Comparison of ENCODE assay signal across 1 cellular context in the genomic region with DNA sequence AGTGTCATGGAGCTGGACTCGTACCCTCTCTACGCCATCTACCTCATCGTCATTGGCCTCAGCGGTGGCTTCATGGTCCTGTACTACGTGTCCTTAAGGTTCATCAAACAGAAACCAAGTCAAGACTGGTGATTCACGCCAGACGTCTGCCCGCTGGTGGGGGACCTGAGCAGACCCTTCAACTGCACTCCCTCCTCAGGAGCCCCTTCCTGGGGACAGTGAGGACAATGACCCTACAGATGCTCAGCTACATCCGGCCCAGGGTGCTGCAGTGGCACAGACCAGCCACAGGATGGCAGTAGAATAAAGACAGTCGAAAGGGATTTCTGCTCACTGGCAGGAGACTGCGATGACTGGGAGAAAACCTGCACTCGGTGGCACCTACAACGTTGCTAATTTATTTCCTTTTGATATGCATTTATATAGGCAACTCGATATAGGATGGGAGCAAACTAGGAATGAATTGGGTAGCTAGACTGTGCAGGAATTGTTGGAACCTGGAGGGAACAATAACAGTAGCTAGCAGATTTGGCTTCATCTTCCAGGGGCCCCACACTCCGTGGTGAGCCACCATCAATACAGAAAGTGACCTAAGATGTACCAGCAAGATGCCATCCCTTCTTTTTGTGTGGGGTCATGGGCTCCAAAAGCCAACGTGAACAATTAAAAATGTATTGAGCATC.
TF ChIP-seq lines count a peak whose summit lies in the region.

No MANE protein-coding gene starts in this region.

TF ChIP-seq in HepG2, 621 proteins besides CTCF, POLR2A, EP300 and RAD21 (continued from another document and continues in another):
- TF ChIP-seq, protein P1, sequence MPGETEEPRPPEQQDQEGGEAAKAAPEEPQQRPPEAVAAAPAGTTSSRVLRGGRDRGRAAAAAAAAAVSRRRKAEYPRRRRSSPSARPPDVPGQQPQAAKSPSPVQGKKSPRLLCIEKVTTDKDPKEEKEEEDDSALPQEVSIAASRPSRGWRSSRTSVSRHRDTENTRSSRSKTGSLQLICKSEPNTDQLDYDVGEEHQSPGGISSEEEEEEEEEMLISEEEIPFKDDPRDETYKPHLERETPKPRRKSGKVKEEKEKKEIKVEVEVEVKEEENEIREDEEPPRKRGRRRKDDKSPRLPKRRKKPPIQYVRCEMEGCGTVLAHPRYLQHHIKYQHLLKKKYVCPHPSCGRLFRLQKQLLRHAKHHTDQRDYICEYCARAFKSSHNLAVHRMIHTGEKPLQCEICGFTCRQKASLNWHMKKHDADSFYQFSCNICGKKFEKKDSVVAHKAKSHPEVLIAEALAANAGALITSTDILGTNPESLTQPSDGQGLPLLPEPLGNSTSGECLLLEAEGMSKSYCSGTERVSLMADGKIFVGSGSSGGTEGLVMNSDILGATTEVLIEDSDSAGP (CRISPR knock-in tag; IDR thresholded peaks at IDR 0.05; ENCODE audit: borderline replicate concordance), result peak; percentile 55
- TF ChIP-seq CENPT (CRISPR knock-in tag; IDR thresholded peaks at IDR 0.05; ENCODE audit: low read depth) (0 out of 2 replicates have a peak, but pooled peaks have one; percentile 16), ETV5 (CRISPR knock-in tag; IDR thresholded peaks at IDR 0.05; ENCODE audit: borderline replicate concordance) (peak; percentile 97), FOXA3 (CRISPR knock-in tag; IDR thresholded peaks at IDR 0.05) (0 out of 2 replicates have a peak, but pooled peaks have one; percentile 6), SCMH1 (CRISPR knock-in tag; IDR thresholded peaks at IDR 0.05; ENCODE audit: borderline replicate concordance) (no peak), TEAD3 (CRISPR knock-in tag; optimal IDR thresholded peaks at IDR 0.05; ENCODE audit: borderline replicate concordance) (peak; percentile 38), ZNF256 (CRISPR knock-in tag; conservative IDR thresholded peaks at IDR 0.05) (peak; percentile 52; the same call in 1 of the 2 replicates), SPEN (CRISPR knock-in tag; IDR thresholded peaks at IDR 0.05; ENCODE audit: low read depth) (0 out of 2 replicates have a peak, but pooled peaks have one; percentile 29), GATAD2A (CRISPR knock-in tag; IDR thresholded peaks at IDR 0.05) (peak; percentile 43), ZNF737 (CRISPR knock-in tag; IDR thresholded peaks at IDR 0.05; ENCODE audit: borderline replicate concordance) (peak; percentile 79; the same call in 1 of the 2 replicates), POGZ (CRISPR knock-in tag; IDR thresholded peaks at IDR 0.05) (0 out of 2 replicates have a peak, but pooled peaks have one; percentile 21), ZNF556 (CRISPR knock-in tag; IDR thresholded peaks at IDR 0.05; ENCODE audit: borderline replicate concordance) (peak; percentile 49; the same call in 1 of the 2 replicates), HMG20A (CRISPR knock-in tag; IDR thresholded peaks at IDR 0.05; ENCODE audit: borderline replicate concordance) (no peak), ZNF12 (CRISPR knock-in tag; IDR thresholded peaks at IDR 0.05) (0 out of 2 replicates have a peak, but pooled peaks have one; percentile 8), ZNF232 (CRISPR knock-in tag; IDR thresholded peaks at IDR 0.05; ENCODE audit: borderline replicate concordance) (peak; percentile 83), GFI1 (CRISPR knock-in tag; IDR thresholded peaks at IDR 0.05; ENCODE audit: borderline replicate concordance) (0 out of 2 replicates have a peak, but pooled peaks have one; percentile 25)
- TF ChIP-seq, protein P2, sequence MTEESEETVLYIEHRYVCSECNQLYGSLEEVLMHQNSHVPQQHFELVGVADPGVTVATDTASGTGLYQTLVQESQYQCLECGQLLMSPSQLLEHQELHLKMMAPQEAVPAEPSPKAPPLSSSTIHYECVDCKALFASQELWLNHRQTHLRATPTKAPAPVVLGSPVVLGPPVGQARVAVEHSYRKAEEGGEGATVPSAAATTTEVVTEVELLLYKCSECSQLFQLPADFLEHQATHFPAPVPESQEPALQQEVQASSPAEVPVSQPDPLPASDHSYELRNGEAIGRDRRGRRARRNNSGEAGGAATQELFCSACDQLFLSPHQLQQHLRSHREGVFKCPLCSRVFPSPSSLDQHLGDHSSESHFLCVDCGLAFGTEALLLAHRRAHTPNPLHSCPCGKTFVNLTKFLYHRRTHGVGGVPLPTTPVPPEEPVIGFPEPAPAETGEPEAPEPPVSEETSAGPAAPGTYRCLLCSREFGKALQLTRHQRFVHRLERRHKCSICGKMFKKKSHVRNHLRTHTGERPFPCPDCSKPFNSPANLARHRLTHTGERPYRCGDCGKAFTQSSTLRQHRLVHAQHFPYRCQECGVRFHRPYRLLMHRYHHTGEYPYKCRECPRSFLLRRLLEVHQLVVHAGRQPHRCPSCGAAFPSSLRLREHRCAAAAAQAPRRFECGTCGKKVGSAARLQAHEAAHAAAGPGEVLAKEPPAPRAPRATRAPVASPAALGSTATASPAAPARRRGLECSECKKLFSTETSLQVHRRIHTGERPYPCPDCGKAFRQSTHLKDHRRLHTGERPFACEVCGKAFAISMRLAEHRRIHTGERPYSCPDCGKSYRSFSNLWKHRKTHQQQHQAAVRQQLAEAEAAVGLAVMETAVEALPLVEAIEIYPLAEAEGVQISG (CRISPR knock-in tag; IDR thresholded peaks at IDR 0.05), result peak; percentile 48; the same call in 1 of the 2 replicates
- TF ChIP-seq, protein P3, sequence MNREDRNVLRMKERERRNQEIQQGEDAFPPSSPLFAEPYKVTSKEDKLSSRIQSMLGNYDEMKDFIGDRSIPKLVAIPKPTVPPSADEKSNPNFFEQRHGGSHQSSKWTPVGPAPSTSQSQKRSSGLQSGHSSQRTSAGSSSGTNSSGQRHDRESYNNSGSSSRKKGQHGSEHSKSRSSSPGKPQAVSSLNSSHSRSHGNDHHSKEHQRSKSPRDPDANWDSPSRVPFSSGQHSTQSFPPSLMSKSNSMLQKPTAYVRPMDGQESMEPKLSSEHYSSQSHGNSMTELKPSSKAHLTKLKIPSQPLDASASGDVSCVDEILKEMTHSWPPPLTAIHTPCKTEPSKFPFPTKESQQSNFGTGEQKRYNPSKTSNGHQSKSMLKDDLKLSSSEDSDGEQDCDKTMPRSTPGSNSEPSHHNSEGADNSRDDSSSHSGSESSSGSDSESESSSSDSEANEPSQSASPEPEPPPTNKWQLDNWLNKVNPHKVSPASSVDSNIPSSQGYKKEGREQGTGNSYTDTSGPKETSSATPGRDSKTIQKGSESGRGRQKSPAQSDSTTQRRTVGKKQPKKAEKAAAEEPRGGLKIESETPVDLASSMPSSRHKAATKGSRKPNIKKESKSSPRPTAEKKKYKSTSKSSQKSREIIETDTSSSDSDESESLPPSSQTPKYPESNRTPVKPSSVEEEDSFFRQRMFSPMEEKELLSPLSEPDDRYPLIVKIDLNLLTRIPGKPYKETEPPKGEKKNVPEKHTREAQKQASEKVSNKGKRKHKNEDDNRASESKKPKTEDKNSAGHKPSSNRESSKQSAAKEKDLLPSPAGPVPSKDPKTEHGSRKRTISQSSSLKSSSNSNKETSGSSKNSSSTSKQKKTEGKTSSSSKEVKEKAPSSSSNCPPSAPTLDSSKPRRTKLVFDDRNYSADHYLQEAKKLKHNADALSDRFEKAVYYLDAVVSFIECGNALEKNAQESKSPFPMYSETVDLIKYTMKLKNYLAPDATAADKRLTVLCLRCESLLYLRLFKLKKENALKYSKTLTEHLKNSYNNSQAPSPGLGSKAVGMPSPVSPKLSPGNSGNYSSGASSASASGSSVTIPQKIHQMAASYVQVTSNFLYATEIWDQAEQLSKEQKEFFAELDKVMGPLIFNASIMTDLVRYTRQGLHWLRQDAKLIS (CRISPR knock-in tag; IDR thresholded peaks at IDR 0.05), result no peak
- TF ChIP-seq, protein P4, sequence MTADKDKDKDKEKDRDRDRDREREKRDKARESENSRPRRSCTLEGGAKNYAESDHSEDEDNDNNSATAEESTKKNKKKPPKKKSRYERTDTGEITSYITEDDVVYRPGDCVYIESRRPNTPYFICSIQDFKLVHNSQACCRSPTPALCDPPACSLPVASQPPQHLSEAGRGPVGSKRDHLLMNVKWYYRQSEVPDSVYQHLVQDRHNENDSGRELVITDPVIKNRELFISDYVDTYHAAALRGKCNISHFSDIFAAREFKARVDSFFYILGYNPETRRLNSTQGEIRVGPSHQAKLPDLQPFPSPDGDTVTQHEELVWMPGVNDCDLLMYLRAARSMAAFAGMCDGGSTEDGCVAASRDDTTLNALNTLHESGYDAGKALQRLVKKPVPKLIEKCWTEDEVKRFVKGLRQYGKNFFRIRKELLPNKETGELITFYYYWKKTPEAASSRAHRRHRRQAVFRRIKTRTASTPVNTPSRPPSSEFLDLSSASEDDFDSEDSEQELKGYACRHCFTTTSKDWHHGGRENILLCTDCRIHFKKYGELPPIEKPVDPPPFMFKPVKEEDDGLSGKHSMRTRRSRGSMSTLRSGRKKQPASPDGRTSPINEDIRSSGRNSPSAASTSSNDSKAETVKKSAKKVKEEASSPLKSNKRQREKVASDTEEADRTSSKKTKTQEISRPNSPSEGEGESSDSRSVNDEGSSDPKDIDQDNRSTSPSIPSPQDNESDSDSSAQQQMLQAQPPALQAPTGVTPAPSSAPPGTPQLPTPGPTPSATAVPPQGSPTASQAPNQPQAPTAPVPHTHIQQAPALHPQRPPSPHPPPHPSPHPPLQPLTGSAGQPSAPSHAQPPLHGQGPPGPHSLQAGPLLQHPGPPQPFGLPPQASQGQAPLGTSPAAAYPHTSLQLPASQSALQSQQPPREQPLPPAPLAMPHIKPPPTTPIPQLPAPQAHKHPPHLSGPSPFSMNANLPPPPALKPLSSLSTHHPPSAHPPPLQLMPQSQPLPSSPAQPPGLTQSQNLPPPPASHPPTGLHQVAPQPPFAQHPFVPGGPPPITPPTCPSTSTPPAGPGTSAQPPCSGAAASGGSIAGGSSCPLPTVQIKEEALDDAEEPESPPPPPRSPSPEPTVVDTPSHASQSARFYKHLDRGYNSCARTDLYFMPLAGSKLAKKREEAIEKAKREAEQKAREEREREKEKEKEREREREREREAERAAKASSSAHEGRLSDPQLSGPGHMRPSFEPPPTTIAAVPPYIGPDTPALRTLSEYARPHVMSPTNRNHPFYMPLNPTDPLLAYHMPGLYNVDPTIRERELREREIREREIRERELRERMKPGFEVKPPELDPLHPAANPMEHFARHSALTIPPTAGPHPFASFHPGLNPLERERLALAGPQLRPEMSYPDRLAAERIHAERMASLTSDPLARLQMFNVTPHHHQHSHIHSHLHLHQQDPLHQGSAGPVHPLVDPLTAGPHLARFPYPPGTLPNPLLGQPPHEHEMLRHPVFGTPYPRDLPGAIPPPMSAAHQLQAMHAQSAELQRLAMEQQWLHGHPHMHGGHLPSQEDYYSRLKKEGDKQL (CRISPR knock-in tag; IDR thresholded peaks at IDR 0.05; ENCODE audit: low read depth), result no peak
- TF ChIP-seq, protein P5, sequence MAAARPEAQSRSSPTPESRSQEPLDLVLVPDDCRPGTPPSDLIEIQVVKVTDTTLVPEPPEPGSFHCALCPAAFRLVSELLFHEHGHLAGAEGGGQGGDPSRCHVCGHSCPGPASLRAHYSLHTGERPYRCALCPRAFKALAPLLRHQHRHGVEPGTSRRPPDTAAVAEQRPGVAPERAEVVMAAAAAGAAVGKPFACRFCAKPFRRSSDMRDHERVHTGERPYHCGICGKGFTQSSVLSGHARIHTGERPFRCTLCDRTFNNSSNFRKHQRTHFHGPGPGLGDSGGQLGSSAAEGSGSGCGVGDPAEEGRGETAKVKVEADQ (CRISPR knock-in tag; IDR thresholded peaks at IDR 0.05; ENCODE audit: borderline replicate concordance), result no peak
- TF ChIP-seq, protein P6, sequence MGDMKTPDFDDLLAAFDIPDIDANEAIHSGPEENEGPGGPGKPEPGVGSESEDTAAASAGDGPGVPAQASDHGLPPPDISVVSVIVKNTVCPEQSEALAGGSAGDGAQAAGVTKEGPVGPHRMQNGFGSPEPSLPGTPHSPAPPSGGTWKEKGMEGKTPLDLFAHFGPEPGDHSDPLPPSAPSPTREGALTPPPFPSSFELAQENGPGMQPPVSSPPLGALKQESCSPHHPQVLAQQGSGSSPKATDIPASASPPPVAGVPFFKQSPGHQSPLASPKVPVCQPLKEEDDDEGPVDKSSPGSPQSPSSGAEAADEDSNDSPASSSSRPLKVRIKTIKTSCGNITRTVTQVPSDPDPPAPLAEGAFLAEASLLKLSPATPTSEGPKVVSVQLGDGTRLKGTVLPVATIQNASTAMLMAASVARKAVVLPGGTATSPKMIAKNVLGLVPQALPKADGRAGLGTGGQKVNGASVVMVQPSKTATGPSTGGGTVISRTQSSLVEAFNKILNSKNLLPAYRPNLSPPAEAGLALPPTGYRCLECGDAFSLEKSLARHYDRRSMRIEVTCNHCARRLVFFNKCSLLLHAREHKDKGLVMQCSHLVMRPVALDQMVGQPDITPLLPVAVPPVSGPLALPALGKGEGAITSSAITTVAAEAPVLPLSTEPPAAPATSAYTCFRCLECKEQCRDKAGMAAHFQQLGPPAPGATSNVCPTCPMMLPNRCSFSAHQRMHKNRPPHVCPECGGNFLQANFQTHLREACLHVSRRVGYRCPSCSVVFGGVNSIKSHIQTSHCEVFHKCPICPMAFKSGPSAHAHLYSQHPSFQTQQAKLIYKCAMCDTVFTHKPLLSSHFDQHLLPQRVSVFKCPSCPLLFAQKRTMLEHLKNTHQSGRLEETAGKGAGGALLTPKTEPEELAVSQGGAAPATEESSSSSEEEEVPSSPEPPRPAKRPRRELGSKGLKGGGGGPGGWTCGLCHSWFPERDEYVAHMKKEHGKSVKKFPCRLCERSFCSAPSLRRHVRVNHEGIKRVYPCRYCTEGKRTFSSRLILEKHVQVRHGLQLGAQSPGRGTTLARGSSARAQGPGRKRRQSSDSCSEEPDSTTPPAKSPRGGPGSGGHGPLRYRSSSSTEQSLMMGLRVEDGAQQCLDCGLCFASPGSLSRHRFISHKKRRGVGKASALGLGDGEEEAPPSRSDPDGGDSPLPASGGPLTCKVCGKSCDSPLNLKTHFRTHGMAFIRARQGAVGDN (CRISPR knock-in tag; IDR thresholded peaks at IDR 0.05), result peak; percentile 43
- TF ChIP-seq, protein P7, sequence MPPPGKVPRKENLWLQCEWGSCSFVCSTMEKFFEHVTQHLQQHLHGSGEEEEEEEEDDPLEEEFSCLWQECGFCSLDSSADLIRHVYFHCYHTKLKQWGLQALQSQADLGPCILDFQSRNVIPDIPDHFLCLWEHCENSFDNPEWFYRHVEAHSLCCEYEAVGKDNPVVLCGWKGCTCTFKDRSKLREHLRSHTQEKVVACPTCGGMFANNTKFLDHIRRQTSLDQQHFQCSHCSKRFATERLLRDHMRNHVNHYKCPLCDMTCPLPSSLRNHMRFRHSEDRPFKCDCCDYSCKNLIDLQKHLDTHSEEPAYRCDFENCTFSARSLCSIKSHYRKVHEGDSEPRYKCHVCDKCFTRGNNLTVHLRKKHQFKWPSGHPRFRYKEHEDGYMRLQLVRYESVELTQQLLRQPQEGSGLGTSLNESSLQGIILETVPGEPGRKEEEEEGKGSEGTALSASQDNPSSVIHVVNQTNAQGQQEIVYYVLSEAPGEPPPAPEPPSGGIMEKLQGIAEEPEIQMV (CRISPR knock-in tag; IDR thresholded peaks at IDR 0.05; ENCODE audit: low read depth), result peak; percentile 61; the same call in 1 of the 2 replicates
- TF ChIP-seq, protein P8, sequence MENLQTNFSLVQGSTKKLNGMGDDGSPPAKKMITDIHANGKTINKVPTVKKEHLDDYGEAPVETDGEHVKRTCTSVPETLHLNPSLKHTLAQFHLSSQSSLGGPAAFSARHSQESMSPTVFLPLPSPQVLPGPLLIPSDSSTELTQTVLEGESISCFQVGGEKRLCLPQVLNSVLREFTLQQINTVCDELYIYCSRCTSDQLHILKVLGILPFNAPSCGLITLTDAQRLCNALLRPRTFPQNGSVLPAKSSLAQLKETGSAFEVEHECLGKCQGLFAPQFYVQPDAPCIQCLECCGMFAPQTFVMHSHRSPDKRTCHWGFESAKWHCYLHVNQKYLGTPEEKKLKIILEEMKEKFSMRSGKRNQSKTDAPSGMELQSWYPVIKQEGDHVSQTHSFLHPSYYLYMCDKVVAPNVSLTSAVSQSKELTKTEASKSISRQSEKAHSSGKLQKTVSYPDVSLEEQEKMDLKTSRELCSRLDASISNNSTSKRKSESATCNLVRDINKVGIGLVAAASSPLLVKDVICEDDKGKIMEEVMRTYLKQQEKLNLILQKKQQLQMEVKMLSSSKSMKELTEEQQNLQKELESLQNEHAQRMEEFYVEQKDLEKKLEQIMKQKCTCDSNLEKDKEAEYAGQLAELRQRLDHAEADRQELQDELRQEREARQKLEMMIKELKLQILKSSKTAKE (CRISPR knock-in tag; IDR thresholded peaks at IDR 0.05; ENCODE audit: borderline replicate concordance), result no peak
